ENCODE assay signal across 8 cellular contexts in the genomic region with DNA sequence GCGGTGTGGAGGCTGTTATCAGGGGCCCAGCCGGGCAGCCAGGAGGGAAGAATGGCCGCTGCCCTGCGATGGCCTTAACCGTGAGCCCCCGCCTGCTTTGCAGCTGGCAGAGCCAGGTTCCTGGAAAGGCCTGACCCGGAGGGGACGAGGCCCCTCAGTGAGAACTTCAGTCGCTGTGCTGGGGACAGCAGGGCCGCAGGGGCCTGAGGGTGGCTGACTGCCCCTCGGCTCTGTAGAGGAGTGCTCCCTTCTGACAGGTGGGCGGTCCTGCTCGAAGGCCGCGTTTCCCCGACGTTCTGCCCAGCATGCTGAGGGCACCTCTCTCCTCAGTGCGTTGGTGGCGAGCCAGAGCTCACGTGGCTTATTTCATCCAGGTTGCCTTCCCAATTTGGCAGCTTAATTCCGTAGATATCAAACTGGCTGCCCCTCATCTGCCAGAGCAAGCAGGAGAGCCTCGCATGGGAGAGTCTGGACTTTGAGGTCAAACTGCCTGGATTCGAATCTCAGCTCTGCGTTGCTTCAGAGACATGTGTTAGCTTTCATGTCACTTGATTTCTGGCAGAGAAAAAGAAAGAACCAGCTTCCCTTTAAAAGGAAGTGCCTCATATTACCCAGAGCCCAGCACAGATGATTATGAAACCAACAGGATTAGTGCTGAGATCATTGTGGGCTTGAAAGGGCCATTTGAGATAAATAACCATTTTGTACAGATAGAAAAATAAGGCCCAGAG.
A peak's percentile ranks its signal among the peaks of the same experiment; 100 is the strongest.
DNase-seq lines count a peak whose midpoint lies in the region; ATAC-seq and TF ChIP-seq lines count a peak whose summit lies in the region.

No MANE protein-coding gene starts in this region.

- TF ChIP-seq POLR2A in GM18505 (IDR thresholded peaks at IDR 0.05; ENCODE audit: borderline replicate concordance, extremely low read depth, insufficient read depth, insufficient read length), result no peak

- H3K4me3 Mint-ChIP-seq in HFFc6, result no peak overlapping the region
- peak overlapping the region; percentile 13 to 59 for H3K4me3 Mint-ChIP-seq in stimulated activated naive B cell treated with anti-CD40 and anti-IgM and Interleukin-4, amounts not matched to agents 10 μg/mL and 1 μg/mL and 100 μg/mL, for 72 hours

- peak overlapping the region; percentile 55 for H3K9ac ChIP-seq in adipocyte (ENCODE audit: low read length)

- H3K27ac ChIP-seq in hepatocyte, result peak overlapping the region; percentile 80

- 91% methylated on average over 24 of the region's 24 CpGs for WGBS in hepatocyte (ENCODE audit: low lambda C conversion rate, missing lambda C conversion rate)

- no peak overlapping the region for H3K4me2 ChIP-seq in hepatocyte

- no peak for TF ChIP-seq CTCF in HFFc6 (IDR thresholded peaks at IDR 0.05)
- TF ChIP-seq CTCF in hepatocyte (IDR thresholded peaks at IDR 0.05; ENCODE audit: poor library complexity), result no peak

- H3K9me3 ChIP-seq in adipocyte (ENCODE audit: control insufficient read depth, low read length) (no peaks in the 10 kb centered on the region), hepatocyte (ENCODE audit: low read depth) (no peaks in the 10 kb centered on the region), MG63 (no peaks in the 10 kb centered on the region)

- H3K27me3 Mint-ChIP-seq in HFFc6 (ENCODE audit: insufficient read depth), result 0 out of 2 replicates have a peak, but pooled peaks cover 2% of the 10 kb centered on the region
- H3K27me3 Mint-ChIP-seq in stimulated activated naive B cell treated with anti-CD40 and anti-IgM and Interleukin-4, amounts not matched to agents 10 μg/mL and 1 μg/mL and 100 μg/mL, for 72 hours, result no peaks in the 10 kb centered on the region

- H3K36me3 ChIP-seq in adipocyte (ENCODE audit: control insufficient read depth, insufficient read depth, low read length, severe bottlenecking) (peaks cover 6% of the 10 kb centered on the region), hepatocyte (replicated peaks; ENCODE audit: insufficient read depth, low read depth) (no peaks in the 10 kb centered on the region), MG63 (no peaks in the 10 kb centered on the region)

- no peaks in the 10 kb centered on the region for H3K9me2 ChIP-seq in hepatocyte (replicated peaks; ENCODE audit: insufficient read depth)

- no peaks in the 10 kb centered on the region for H3K79me2 ChIP-seq in hepatocyte

- H3K36me3 Mint-ChIP-seq in HFFc6 (ENCODE audit: low read depth), result peaks cover 26% of the 10 kb centered on the region
- H3K36me3 Mint-ChIP-seq in stimulated activated naive B cell treated with anti-CD40 and anti-IgM and Interleukin-4, amounts not matched to agents 10 μg/mL and 1 μg/mL and 100 μg/mL, for 72 hours, result peaks cover 10 to 43% of the 10 kb centered on the region in 2 donors

- peak overlapping the region; percentile 48 for H3K27ac Mint-ChIP-seq in HFFc6
- H3K27ac Mint-ChIP-seq in stimulated activated naive B cell treated with anti-CD40 and anti-IgM and Interleukin-4, amounts not matched to agents 10 μg/mL and 1 μg/mL and 100 μg/mL, for 72 hours, result peak overlapping the region; percentile 89

- H3K4me3 ChIP-seq in adipocyte (ENCODE audit: low read length) (no peak overlapping the region), hepatocyte (no peak overlapping the region), MG63 (no peak overlapping the region)

- H3K9me3 Mint-ChIP-seq in HFFc6, result no peaks in the 10 kb centered on the region; the same call in 1 of the 2 replicates
- no peaks in the 10 kb centered on the region for H3K9me3 Mint-ChIP-seq in stimulated activated naive B cell treated with anti-CD40 and anti-IgM and Interleukin-4, amounts not matched to agents 10 μg/mL and 1 μg/mL and 100 μg/mL, for 72 hours

- DNase-seq in HFFc6 (no peak), adipocyte (ENCODE audit: low read depth) (peak; percentile 72), hepatocyte (ENCODE audit: low spot score) (peak; percentile 33), DMS53 treated with DMSO at 0.1 percent for 48 hours (lab: John Stamatoyannopoulos, UW; ENCODE audit: unreplicated experiment) (no peak), MG63 (no peak)
- DNase-seq in stimulated activated naive B cell treated with anti-CD40 and anti-IgM and Interleukin-4, amounts not matched to agents 10 μg/mL and 1 μg/mL and 100 μg/mL, for 72 hours, result no peak
- no peak for DNase-seq in stimulated activated naive CD8-positive, alpha-beta T cell treated with anti-CD3 and anti-CD28 coated beads, Interleukin-15, Interleukin-2, amounts not matched to agents 100 U/mL and 50 U/mL, for 24 hours

- no peaks in the 10 kb centered on the region for H3K27me3 ChIP-seq in adipocyte (replicated peaks; ENCODE audit: control insufficient read depth, insufficient read depth, low read length)
- no peaks in the 10 kb centered on the region for H3K27me3 ChIP-seq in hepatocyte
- H3K27me3 ChIP-seq in MG63, result no peaks in the 10 kb centered on the region

- ATAC-seq in stimulated activated naive B cell treated with anti-CD40 and anti-IgM and Interleukin-4, amounts not matched to agents 10 μg/mL and 1 μg/mL and 100 μg/mL, for 72 hours (replicated peaks), result peak; percentile 61 to 72
- no peak for ATAC-seq in GM18505 (IDR thresholded peaks at IDR 0.05; ENCODE audit: unreplicated experiment)
- no peak for ATAC-seq in stimulated activated naive CD8-positive, alpha-beta T cell treated with anti-CD3 and anti-CD28 coated beads, Interleukin-15, Interleukin-2, amounts not matched to agents 100 U/mL and 50 U/mL, for 24 hours

- H3K4me1 ChIP-seq in adipocyte (ENCODE audit: control insufficient read depth, insufficient read depth, low read length), result peaks cover 31% of the 10 kb centered on the region
- no peaks in the 10 kb centered on the region for H3K4me1 ChIP-seq in hepatocyte (ENCODE audit: insufficient read depth)

- no peak overlapping the region for H2AFZ ChIP-seq in hepatocyte

- peaks cover 33% of the 10 kb centered on the region for H3K4me1 Mint-ChIP-seq in HFFc6 (ENCODE audit: low read depth)
- peaks cover 23 to 24% of the 10 kb centered on the region in 2 donors for H3K4me1 Mint-ChIP-seq in stimulated activated naive B cell treated with anti-CD40 and anti-IgM and Interleukin-4, amounts not matched to agents 10 μg/mL and 1 μg/mL and 100 μg/mL, for 72 hours

- H4K20me1 ChIP-seq in hepatocyte (ENCODE audit: insufficient read depth, poor library complexity, severe bottlenecking), result no peaks in the 10 kb centered on the region

Comparison
In these comparisons a context has a peak if more than half of its experiments do, and no peak if none do; other contexts are left out.
1. DNase-seq: peak in adipocyte (single experiment) and hepatocyte (single experiment); none in HFFc6 (single experiment), stimulated activated naive B cell treated with anti-CD40 and anti-IgM and Interleukin-4, amounts not matched to agents 10 μg/mL and 1 μg/mL and 100 μg/mL, for 72 hours (single experiment), stimulated activated naive CD8-positive, alpha-beta T cell treated with anti-CD3 and anti-CD28 coated beads, Interleukin-15, Interleukin-2, amounts not matched to agents 100 U/mL and 50 U/mL, for 24 hours (single experiment), DMS53 treated with DMSO at 0.1 percent for 48 hours (single experiment) and MG63 (single experiment).
2. ATAC-seq: peak in stimulated activated naive B cell treated with anti-CD40 and anti-IgM and Interleukin-4, amounts not matched to agents 10 μg/mL and 1 μg/mL and 100 μg/mL, for 72 hours (2 of 2); none in GM18505 (single experiment) and stimulated activated naive CD8-positive, alpha-beta T cell treated with anti-CD3 and anti-CD28 coated beads, Interleukin-15, Interleukin-2, amounts not matched to agents 100 U/mL and 50 U/mL, for 24 hours (single experiment).